8 cellular contexts compared by ENCODE assay signal in the genomic region with DNA sequence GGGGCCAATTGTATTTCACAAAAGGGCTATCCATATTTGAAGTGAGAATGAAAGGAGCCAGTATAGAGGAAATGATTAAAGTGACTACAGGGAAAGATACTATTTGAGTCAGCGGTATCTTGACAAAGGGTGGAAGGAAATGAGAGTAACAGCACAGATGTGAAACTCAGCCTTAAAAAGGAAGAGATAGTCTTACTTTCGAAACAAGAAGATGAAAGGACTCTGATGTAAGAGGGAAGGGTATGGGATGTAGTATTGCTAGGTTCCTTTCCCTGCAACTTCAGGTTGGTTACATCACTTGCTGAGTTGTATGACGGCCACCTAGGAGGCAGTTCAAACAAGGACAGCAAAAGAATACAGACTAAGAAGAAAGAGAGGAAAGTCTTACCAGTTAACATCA. TPM values are rescaled to one million over a fixed set of nuclear protein-coding genes. Genes with fewer than 3 reads are reported as not detected.
DNase-seq lines count a peak whose midpoint lies in the region; ATAC-seq and TF ChIP-seq lines count a peak whose summit lies in the region.

No MANE protein-coding gene starts in this region.

- H3F3A ChIP-seq in PC-9 (ENCODE audit: insufficient read depth, low read depth): peaks cover 9% of the 10 kb centered on the region; the same call in 1 of the 2 replicates

- H3K4me3 ChIP-seq in PC-9 (no peak overlapping the region), uterus (no peak overlapping the region)

- H3K79me2 ChIP-seq in PC-9 (ENCODE audit: low read depth): no peaks in the 10 kb centered on the region

- H3K4me2 ChIP-seq in PC-9: no peak overlapping the region

- no peak for TF ChIP-seq POLR2A in uterus (IDR thresholded peaks at IDR 0.05)

- no peaks in the 10 kb centered on the region for H3K9me3 ChIP-seq in PC-9 (ENCODE audit: insufficient read depth, low read depth)
- no peaks in the 10 kb centered on the region for H3K9me3 ChIP-seq in uterus

- TF ChIP-seq CTCF in PC-9 (conservative IDR thresholded peaks at IDR 0.05) (no peak), uterus (IDR thresholded peaks at IDR 0.05) (no peak)

- ATAC-seq in GM19023 (IDR thresholded peaks at IDR 0.05; ENCODE audit: unreplicated experiment) (peak; percentile 97), HG02798 (IDR thresholded peaks at IDR 0.05; ENCODE audit: poor library complexity, unreplicated experiment) (peak; percentile 96)

- no TSS peak for BruUV-seq in PC-9 (replicated peaks; lab: Mats Ljungman, UMichigan)

- intact Hi-C loops in PC-9 (cut with micrococcal nuclease; ENCODE audit: unreplicated experiment): no loop called here
- intact Hi-C loops in uterus (cut with DNase I; ENCODE audit: low total_unique reads): no loop called here

- CTCF ChIA-PET in PC-9 (lab: Charles Lee): no interaction called here

- H3K27me3 ChIP-seq in PC-9 (ENCODE audit: insufficient read depth, low read depth) (no peaks in the 10 kb centered on the region), uterus (no peaks in the 10 kb centered on the region)

- POLR2A ChIA-PET in PC-9 (lab: Charles Lee; ENCODE audit: unreplicated experiment): no interaction called here

- H3K4me1 ChIP-seq in PC-9 (replicated peaks; ENCODE audit: insufficient read depth): peaks cover 27% of the 10 kb centered on the region
- no peaks in the 10 kb centered on the region for H3K4me1 ChIP-seq in uterus

- DNase-seq in PC-9 (no peak), iris pigment epithelial cell (ENCODE audit: low read depth) (peak; percentile 58), NCI-H510A (lab: John Stamatoyannopoulos, UW) (no peak), SK-N-DZ (ENCODE audit: low spot score) (no peak), activated gamma-delta T cell (lab: John Stamatoyannopoulos, UW) (no peak), uterus (no peak)

- H3K36me3 ChIP-seq in PC-9 (ENCODE audit: low read depth) (peaks cover 18% of the 10 kb centered on the region; the same call in 1 of the 2 replicates), uterus (no peaks in the 10 kb centered on the region)

- no peaks in the 10 kb centered on the region for H4K20me1 ChIP-seq in PC-9 (ENCODE audit: insufficient read depth)

- H3K27ac ChIP-seq in PC-9 (peak overlapping the region; percentile 53; the same call in 1 of the 2 replicates), uterus (no peak overlapping the region)

- H3K9me2 ChIP-seq in PC-9 (ENCODE audit: insufficient read depth): no peaks in the 10 kb centered on the region

- H2AFZ ChIP-seq in PC-9: no peak overlapping the region

RNA-seq across cellular contexts. Expression of gene CISD1, which starts 13.7 kb away (rescaled TPM):
- total RNA-seq in PC-9 (2021): 62.5 and 75.3 TPM in 2 replicates
- 51.7 and 55.2 TPM in 2 replicates for polyA plus RNA-seq in SK-N-DZ (2014; cell fraction: cytosol; rRNA removed)
- 42.4 and 60.5 TPM in 2 replicates for polyA plus RNA-seq in SK-N-DZ (2014; cell fraction: nucleus; rRNA removed)
- total RNA-seq in uterus: 10 to 100 TPM in 3 of 4 donors, 1 to 10 TPM in 1; 9.7 to 17.4 (median 11.3) TPM

RNA-seq across cellular contexts. Expression of gene IPMK, which starts 14.9 kb away (rescaled TPM):
- 6.9 and 11.1 TPM in 2 replicates for total RNA-seq in PC-9 (2021)
- polyA plus RNA-seq in SK-N-DZ (2014; cell fraction: cytosol; rRNA removed): 3.1 and 3.4 TPM in 2 replicates
- 2.6 and 2.7 TPM in 2 replicates for polyA plus RNA-seq in SK-N-DZ (2014; cell fraction: nucleus; rRNA removed)
- total RNA-seq in uterus: 10 to 100 TPM in 1 of 4 donors, 1 to 10 TPM in 2, under 1 TPM in 1; 0.26 to 10.8 (median 3.8) TPM

RNA-seq across cellular contexts. Expression of gene UBE2D1, which starts 52.2 kb away (rescaled TPM):
- total RNA-seq in PC-9 (2021) (16.9 and 24.0 TPM in 2 replicates), uterus (10 to 100 TPM in 3 of 4 donors, 1 to 10 TPM in 1; 9.4 to 67.6 (median 20.6) TPM)
- 21.9 and 30.0 TPM in 2 replicates for polyA plus RNA-seq in SK-N-DZ (2014; cell fraction: cytosol; rRNA removed)
- polyA plus RNA-seq in SK-N-DZ (2014; cell fraction: nucleus; rRNA removed): 32.0 and 33.3 TPM in 2 replicates
